ENCODE assay signal across 18 cellular contexts in the genomic region with DNA sequence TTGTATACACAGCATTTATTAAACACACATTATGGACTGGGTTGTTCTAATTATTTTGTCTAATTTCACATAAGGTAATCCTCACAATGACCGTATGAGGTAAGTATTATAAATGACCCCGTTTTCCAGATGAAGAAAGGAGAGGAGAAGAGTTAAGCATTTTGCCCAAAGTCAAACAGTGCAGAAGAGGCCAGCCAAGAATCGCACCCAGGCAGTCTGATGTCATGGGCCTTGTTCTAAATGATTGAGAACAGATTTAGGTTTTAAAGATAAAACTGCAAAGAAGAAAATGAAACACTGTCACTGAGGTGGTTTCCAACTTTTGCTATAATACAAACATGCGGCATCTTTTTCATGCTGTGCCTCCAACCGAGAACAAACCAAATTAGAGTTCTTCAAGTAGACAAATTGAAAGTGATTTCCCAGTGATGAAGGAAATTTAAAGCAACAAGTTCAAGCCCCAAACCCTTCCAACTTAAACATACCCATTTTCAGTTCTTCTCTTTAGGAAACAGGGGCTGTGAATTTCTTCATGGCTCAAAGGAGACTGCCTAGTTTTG.
"Had no signal": no experiment of that assay in that cellular context is flagged by ENCODE, and none has a peak within 500 bp of the region (broad histone marks: within the 10 kb centered on the region; RNA-seq: fewer than 3 reads in every experiment).

No MANE protein-coding gene starts in this region.

- ATAC-seq: activated CD4-positive, alpha-beta T cell treated with anti-CD3 and anti-CD28 coated beads for 36 hours; activated T-cell treated with anti-CD3 and anti-CD28 coated beads, Interleukin-2, amount 50 U/mL, for 4 hours; stimulated activated memory B cell treated with anti-CD40 and anti-IgM and Interleukin-4, amounts not matched to agents 10 μg/mL and 1 μg/mL and 100 μg/mL, for 72 hours had no signal

- DNase-seq: activated CD4-positive, alpha-beta memory T cell treated with anti-CD3 and anti-CD28 coated beads for 36 hours; activated CD4-positive, alpha-beta T cell treated with anti-CD3 and anti-CD28 coated beads for 36 hours; activated effector memory CD4-positive, alpha-beta T cell treated with anti-CD3 and anti-CD28 coated beads, Interleukin-2, amount 50 U/mL, for 16 hours; activated T-cell treated with anti-CD3 and anti-CD28 coated beads, Interleukin-2, amount 50 U/mL, for 4 hours; adrenal gland; central memory CD4-positive, alpha-beta T cell; cortex of kidney; effector CD4-positive, alpha-beta T cell; foreskin melanocyte; kidney glomerular epithelial cell; ovary; T-helper 9 cell; transverse colon had no signal

- H2AFZ ChIP-seq: neural progenitor cell had no signal

- H3K4me3 ChIP-seq: adrenal gland, esophagus muscularis mucosa, lung, neural progenitor cell, ovary, SK-N-MC, transverse colon had no signal

- H3K9ac ChIP-seq: neural progenitor cell had no signal

- H3K4me2 ChIP-seq: neural progenitor cell had no signal

- H3K27ac ChIP-seq: adrenal gland, esophagus muscularis mucosa, neural progenitor cell, ovary, SK-N-MC, transverse colon had no signal

- H3K36me3 ChIP-seq: adrenal gland, esophagus muscularis mucosa, neural progenitor cell, ovary, transverse colon had no signal

- H3K9me3 ChIP-seq: adrenal gland, esophagus muscularis mucosa, ovary, transverse colon had no signal

- H3K4me1 ChIP-seq: neural progenitor cell had no signal

- H3K27me3 ChIP-seq: adrenal gland, esophagus muscularis mucosa, neural progenitor cell, ovary, transverse colon had no signal
